15 cellular contexts compared by ENCODE assay signal in genomic region chr18:39494211-39494896, GRCh38.
"Had no signal": no experiment of that assay in that cellular context is flagged by ENCODE, and none has a peak within 500 bp of the region (broad histone marks: within the 10 kb centered on the region; RNA-seq: fewer than 3 reads in every experiment).

No MANE protein-coding gene starts in this region.

- DNase-seq: activated CD4-positive, alpha-beta memory T cell treated with anti-CD3 and anti-CD28 coated beads, Interleukin-2, amount 10 ng/mL, durations not matched to agents 7 days and 5 days; activated CD4-positive, alpha-beta T cell treated with anti-CD3 and anti-CD28 coated beads for 4 hours; activated gamma-delta T cell; activated T-cell treated with anti-CD3 and anti-CD28 coated beads, Interleukin-2, amount 50 U/mL, for 48 hours; amygdala; foreskin keratinocyte; glutamatergic neuron; immature natural killer cell; stimulated activated CD4-positive, alpha-beta T cell treated with anti-CD3 and anti-CD28 coated beads, Interleukin-15, amount 100 ng/mL, for 24 hours; stimulated activated CD4-positive, alpha-beta T cell treated with anti-CD3 and anti-CD28 coated beads, Interleukin-4, amount 100 ng/mL, for 1 hour; stimulated activated naive B cell treated with anti-CD40 and anti-IgM and Interleukin-4, amounts not matched to agents 10 μg/mL and 1 μg/mL and 100 μg/mL, for 72 hours; thyroid gland had no signal

- H3K79me2 ChIP-seq: parathyroid adenoma had no signal

- H3K4me1 ChIP-seq: foreskin keratinocyte, parathyroid adenoma had no signal

- ATAC-seq: activated naive CD4-positive, alpha-beta T cell treated with anti-CD3 and anti-CD28 coated beads, Interleukin-2, amount 50 U/mL, for 72 hours; foreskin keratinocyte; stimulated activated naive B cell treated with anti-CD40 and anti-IgM and Interleukin-4, amounts not matched to agents 10 μg/mL and 1 μg/mL and 100 μg/mL, for 72 hours had no signal

- H3K36me3 ChIP-seq: thyroid gland had no signal

- H2AFZ ChIP-seq: parathyroid adenoma had no signal

- H3K27ac ChIP-seq: coronary artery, foreskin keratinocyte, parathyroid adenoma, thyroid gland had no signal

- H3K9me3 ChIP-seq: thyroid gland had no signal

- H3K4me3 ChIP-seq: coronary artery, thyroid gland had no signal
